Comparison of ENCODE assay signal across 14 cellular contexts in the genomic region with DNA sequence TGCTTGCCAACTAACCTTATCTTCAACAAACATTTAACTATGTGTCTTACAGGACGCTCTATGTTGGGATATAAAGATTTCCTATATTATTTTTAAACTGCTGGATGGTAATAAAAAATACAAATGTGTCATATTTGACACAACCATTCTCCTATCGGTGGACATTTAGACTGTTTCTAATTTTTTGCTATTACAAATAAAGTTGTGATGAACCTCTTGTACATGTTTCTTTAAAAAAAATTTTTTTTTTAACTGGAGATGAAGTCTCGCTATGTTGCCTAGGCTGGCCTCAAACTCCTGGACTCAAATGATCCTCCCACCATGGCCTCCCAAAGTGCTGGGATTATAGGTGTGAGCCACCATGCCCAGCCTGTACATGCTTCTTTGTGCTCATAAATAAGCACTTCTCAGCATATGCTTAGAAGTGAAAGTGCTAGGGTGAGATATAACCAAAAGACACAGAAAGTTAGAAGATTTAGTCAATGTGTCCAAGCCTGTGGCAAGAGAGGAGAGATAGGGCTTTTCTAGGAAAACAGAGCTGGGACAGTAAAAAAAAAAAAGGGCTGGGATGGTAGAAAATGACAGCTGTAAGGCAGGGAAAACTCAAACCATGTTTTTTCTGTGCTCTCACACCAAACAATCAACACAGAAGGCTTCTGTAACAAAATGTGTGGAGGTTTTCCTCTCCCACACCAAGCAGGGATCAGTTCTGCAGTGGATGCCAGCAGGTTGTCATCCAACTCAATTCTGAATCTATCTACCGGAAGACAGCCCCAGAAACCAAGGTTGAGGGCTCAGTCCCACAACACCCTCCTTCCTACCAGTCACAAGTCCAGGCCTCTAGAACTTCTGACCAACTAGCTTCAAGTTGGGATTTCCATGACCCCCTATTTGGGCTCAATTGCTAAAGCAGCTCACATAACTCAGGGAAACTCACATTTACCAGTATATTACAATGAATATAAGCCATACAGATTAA.
DNase-seq lines count a peak whose midpoint lies in the region; ATAC-seq and TF ChIP-seq lines count a peak whose summit lies in the region.
"Had no signal": no experiment of that assay in that cellular context is flagged by ENCODE, and none has a peak within 500 bp of the region (broad histone marks: within the 10 kb centered on the region; RNA-seq: fewer than 3 reads in every experiment).

No MANE protein-coding gene starts in this region.

- H2BK120ac ChIP-seq in trophoblast cell (ENCODE audit: insufficient read depth, low read length, poor library complexity) = peak overlapping the region; percentile 76

- H3K36me3 Mint-ChIP-seq in chondrocyte (ENCODE audit: low read depth) = peaks cover 1% of the 10 kb centered on the region

- peak overlapping the region; percentile 10 for H4K8ac ChIP-seq in trophoblast cell (ENCODE audit: low read depth, low read length)

- H3K9me3 Mint-ChIP-seq in chondrocyte (ENCODE audit: low read depth) = no peaks in the 10 kb centered on the region
- H3K9me3 Mint-ChIP-seq: activated T-cell treated with anti-CD3 and anti-CD28 coated beads, Interleukin-2, amount 50 U/mL, for 4 hours had no signal

- no peak overlapping the region for H2AK5ac ChIP-seq in trophoblast cell (ENCODE audit: low read length)

- H3K4me2 ChIP-seq in BLaER1 (peak overlapping the region; percentile 91), KMS-11 (peak overlapping the region; percentile 26; the same call in 1 of the 2 replicates), trophoblast cell (ENCODE audit: low read length) (peak overlapping the region; percentile 20)

- no CpG with 5 or more reads among the region's 4 CpGs for WGBS in trophoblast cell (ENCODE audit: extremely low coverage, insufficient coverage, insufficient read length)

- H3K18ac ChIP-seq in trophoblast cell (ENCODE audit: low read length) = no peak overlapping the region

- H3K79me1 ChIP-seq in trophoblast cell (ENCODE audit: low read length) = peaks cover 12% of the 10 kb centered on the region

- ATAC-seq in GM19035 (IDR thresholded peaks at IDR 0.05; ENCODE audit: unreplicated experiment) (no peak), omental fat pad (ENCODE audit: low FRiP score) (no peak)
- ATAC-seq: activated T-cell treated with anti-CD3 and anti-CD28 coated beads, Interleukin-2, amount 50 U/mL, for 4 hours had no signal

- H3K27me3 ChIP-seq in BLaER1 (no peaks in the 10 kb centered on the region), KMS-11 (ENCODE audit: insufficient read depth, low read depth) (no peaks in the 10 kb centered on the region), trophoblast cell (ENCODE audit: insufficient read depth, low read length) (no peaks in the 10 kb centered on the region)
- H3K27me3 ChIP-seq: sigmoid colon had no signal

- H2AFZ ChIP-seq in KMS-11 (ENCODE audit: low read depth) (no peak overlapping the region), trophoblast cell (ENCODE audit: insufficient read depth, low read length, poor library complexity) (no peak overlapping the region)

- H4K91ac ChIP-seq in trophoblast cell (ENCODE audit: low read depth, low read length) = peak overlapping the region; percentile 41

- H3K4ac ChIP-seq in trophoblast cell (ENCODE audit: low read depth, low read length) = no peak overlapping the region

- H4K20me1 ChIP-seq in BLaER1 (no peaks in the 10 kb centered on the region), KMS-11 (ENCODE audit: insufficient read depth) (no peaks in the 10 kb centered on the region)

- peaks cover 19% of the 10 kb centered on the region; the same call in 1 of the 2 replicates for H3K79me2 ChIP-seq in KMS-11 (ENCODE audit: insufficient read depth, low read depth)
- no peaks in the 10 kb centered on the region for H3K79me2 ChIP-seq in trophoblast cell (ENCODE audit: control insufficient read depth, insufficient read depth, low read length, poor library complexity)

- H3K4me3 ChIP-seq in BLaER1 (peak overlapping the region; percentile 49), KMS-11 (IDR thresholded peaks at IDR 0.05; ENCODE audit: insufficient read depth, low read depth, low read length) (no peak overlapping the region), trophoblast cell (ENCODE audit: low read depth, low read length) (no peak overlapping the region)
- H3K4me3 ChIP-seq: sigmoid colon had no signal

- no peak overlapping the region for H4K12ac ChIP-seq in trophoblast cell (ENCODE audit: low read depth, low read length)

- H3K4me3 Mint-ChIP-seq in chondrocyte (ENCODE audit: unreplicated experiment) = no peak overlapping the region
- H3K4me3 Mint-ChIP-seq: activated T-cell treated with anti-CD3 and anti-CD28 coated beads, Interleukin-2, amount 50 U/mL, for 4 hours had no signal

- peak overlapping the region; percentile 81 for H3K27ac Mint-ChIP-seq in chondrocyte (ENCODE audit: unreplicated experiment)

- H3K14ac ChIP-seq in trophoblast cell (ENCODE audit: low read length) = peak overlapping the region; percentile 9

- no peaks in the 10 kb centered on the region for H3K27me3 Mint-ChIP-seq in chondrocyte (ENCODE audit: low read depth)

- H3K9me3 ChIP-seq in BLaER1 (no peaks in the 10 kb centered on the region), trophoblast cell (ENCODE audit: insufficient read depth, low read depth, low read length) (no peaks in the 10 kb centered on the region)
- H3K9me3 ChIP-seq: sigmoid colon had no signal

- no peak for TF ChIP-seq CTCF in KMS-11 (conservative IDR thresholded peaks at IDR 0.05; ENCODE audit: low read depth, low read length)
- TF ChIP-seq CTCF in chondrocyte (IDR thresholded peaks at IDR 0.05) = no peak
- TF ChIP-seq CTCF in omental fat pad (IDR thresholded peaks at IDR 0.05) = no peak

- H3K23ac ChIP-seq in trophoblast cell (ENCODE audit: low read length) = no peak overlapping the region

- peaks cover 83% of the 10 kb centered on the region for H3K4me1 ChIP-seq in BLaER1
- peaks cover 49% of the 10 kb centered on the region for H3K4me1 ChIP-seq in KMS-11 (ENCODE audit: low read depth, poor library complexity, severe bottlenecking)
- peaks cover 5 to 10% of the 10 kb centered on the region in 2 experiments for H3K4me1 ChIP-seq in trophoblast cell (ENCODE audit: control insufficient read depth in 1 of 2, insufficient read depth in 2 of 2, low read length in 2 of 2)

- DNase-seq in chondrocyte (ENCODE audit: low spot score) = no peak
- peak in 1 of 2 donors; percentile 9 for DNase-seq in trophoblast cell
- no peak for DNase-seq in omental fat pad (ENCODE audit: low spot score)
- DNase-seq in SIG-M5 (lab: John Stamatoyannopoulos, UW) = no peak
- no peak for DNase-seq in putamen (ENCODE audit: low spot score)
- DNase-seq: activated T-cell treated with anti-CD3 and anti-CD28 coated beads, Interleukin-2, amount 50 U/mL, for 4 hours; NCI-H1048; NCI-H510A treated with DMSO at 0.1 percent for 48 hours; SHP77 treated with DMSO at 0.1 percent for 48 hours; sigmoid colon; WERI-Rb-1 had no signal

- H2BK5ac ChIP-seq in trophoblast cell (ENCODE audit: low read depth, low read length, poor library complexity) = peak overlapping the region; percentile 10

- H3K27ac ChIP-seq in BLaER1 (peak overlapping the region; percentile 86), KMS-11 (no peak overlapping the region), trophoblast cell (ENCODE audit: low read depth, low read length) (peak overlapping the region; percentile 77)
- H3K27ac ChIP-seq: sigmoid colon, WERI-Rb-1 had no signal

- peaks cover 34% of the 10 kb centered on the region for H3K4me1 Mint-ChIP-seq in chondrocyte (ENCODE audit: low read depth)

- H3K36me3 ChIP-seq in BLaER1 (peaks cover 27% of the 10 kb centered on the region), KMS-11 (ENCODE audit: insufficient read depth) (no peaks in the 10 kb centered on the region), trophoblast cell (ENCODE audit: control insufficient read depth in 1 of 2, insufficient read depth in 2 of 2, low read length in 2 of 2) (no peaks in the 10 kb centered on the region)
- H3K36me3 ChIP-seq: sigmoid colon had no signal

- H3K9ac ChIP-seq in BLaER1 (peak overlapping the region; percentile 71), KMS-11 (no peak overlapping the region), trophoblast cell (ENCODE audit: low read length) (no peak overlapping the region)

- no peak overlapping the region for H2BK12ac ChIP-seq in trophoblast cell (ENCODE audit: low read length)

Comparison
In these comparisons a context has a peak if more than half of its experiments do, and no peak if none do; other contexts are left out.
1. H3K4me2 ChIP-seq: peak in every context shown above with its lines; median percentile 91 in BLaER1; 26 in KMS-11; 20 in trophoblast cell.